ENCODE assay signal across 12 cellular contexts in genomic region chr4:16140520-16141249, GRCh38. TPM values are rescaled to one million over a fixed set of nuclear protein-coding genes. Genes with fewer than 3 reads are reported as not detected.
A peak's percentile ranks its signal among the peaks of the same experiment; 100 is the strongest.
DNase-seq lines count a peak whose midpoint lies in the region; ATAC-seq and TF ChIP-seq lines count a peak whose summit lies in the region.
"Had no signal": no experiment of that assay in that cellular context is flagged by ENCODE, and none has a peak within 500 bp of the region (broad histone marks: within the 10 kb centered on the region; RNA-seq: fewer than 3 reads in every experiment).

No MANE protein-coding gene starts in this region.

- H3K4me3 ChIP-seq in ascending aorta (no peak overlapping the region), kidney epithelial cell (ENCODE audit: low read depth, low read length) (no peak overlapping the region)
- H3K4me3 ChIP-seq: BLaER1 treated with 17β-estradiol and CSF1 and Interleukin-3, amounts not matched to agents 10 nM and 100 nM had no signal

- peaks cover 29% of the 10 kb centered on the region for H3K27me3 Mint-ChIP-seq in HFFc6 (ENCODE audit: insufficient read depth)
- H3K27me3 Mint-ChIP-seq in CD14-positive monocyte (ENCODE audit: low read depth in 3 of 3): peaks cover 0 to 3% (median 0%) of the 10 kb centered on the region in 3 donors

- H3K9me3 ChIP-seq in ascending aorta: peaks cover 5 to 22% of the 10 kb centered on the region in 2 donors

- peaks cover 0 to 9% of the 10 kb centered on the region in 2 donors for H3K4me1 ChIP-seq in ascending aorta
- H3K4me1 ChIP-seq: BLaER1 treated with 17β-estradiol and CSF1 and Interleukin-3, amounts not matched to agents 10 nM and 100 nM had no signal

- H3K27me3 ChIP-seq in ascending aorta (no peaks in the 10 kb centered on the region), kidney epithelial cell (ENCODE audit: control insufficient read depth, insufficient read depth, low read length) (no peaks in the 10 kb centered on the region)
- H3K27me3 ChIP-seq: BLaER1 treated with 17β-estradiol and CSF1 and Interleukin-3, amounts not matched to agents 10 nM and 100 nM had no signal

- H3K36me3 Mint-ChIP-seq in HFFc6 (ENCODE audit: low read depth): peaks cover 5% of the 10 kb centered on the region; the same call in 1 of the 2 replicates
- peaks cover 0 to 3% of the 10 kb centered on the region in 2 donors for H3K36me3 Mint-ChIP-seq in CD14-positive monocyte

- intact Hi-C loops in ascending aorta (cut with DNase I): loop anchor here (2.0 kb wide), 1 partner anchor 22 kb away; no protein-coding TSS in a partner anchor
- intact Hi-C loops in CD14-positive monocyte (cut with micrococcal nuclease): no loop called here

- H3K27ac ChIP-seq in ascending aorta: peak overlapping the region; percentile 44 to 62
- H3K27ac ChIP-seq: BLaER1 treated with 17β-estradiol and CSF1 and Interleukin-3, amounts not matched to agents 10 nM and 100 nM had no signal

- TF ChIP-seq CTCF in HFFc6 (IDR thresholded peaks at IDR 0.05) (no peak), ascending aorta (IDR thresholded peaks at IDR 0.05) (no peak), kidney epithelial cell (IDR thresholded peaks at IDR 0.05; ENCODE audit: insufficient read depth, low read length, poor library complexity, severe bottlenecking) (no peak), CD14-positive monocyte (IDR thresholded peaks at IDR 0.05) (no peak)

- H3K9me3 Mint-ChIP-seq in HFFc6 (peaks cover 17% of the 10 kb centered on the region), CD14-positive monocyte (peaks cover 23 to 39% (median 30%) of the 10 kb centered on the region in 7 donors)

- H3K36me3 ChIP-seq in ascending aorta (no peaks in the 10 kb centered on the region), kidney epithelial cell (ENCODE audit: control insufficient read depth, insufficient read depth, low read length) (no peaks in the 10 kb centered on the region)
- H3K36me3 ChIP-seq: BLaER1 treated with 17β-estradiol and CSF1 and Interleukin-3, amounts not matched to agents 10 nM and 100 nM had no signal

- DNase-seq in 8988T (peak; percentile 38), HFFc6 (peak; percentile 61), ascending aorta (ENCODE audit: low spot score in 2 of 2) (peak in 1 of 2 donors; percentile 83), kidney epithelial cell (ENCODE audit: low read depth) (peak; percentile 99), CD14-positive monocyte (ENCODE audit: low spot score) (no peak)
- no peak for DNase-seq in activated naive CD4-positive, alpha-beta T cell treated with Interleukin-2 at 50 U/mL for 16 hours

- H3K4me3 Mint-ChIP-seq in HFFc6 (no peak overlapping the region), CD14-positive monocyte (no peak overlapping the region)
- H3K4me3 Mint-ChIP-seq: IgD-negative memory B cell; T-helper 1 cell treated with Interleukin-12 subunit alpha and Interleukin-12 subunit beta and Interleukin-4 antibody, amounts not matched to agents 30 μg/mL and 1 μg/mL, for 36 hours had no signal

- ATAC-seq in HG02571 (IDR thresholded peaks at IDR 0.05; ENCODE audit: unreplicated experiment) (no peak), HG02870 (IDR thresholded peaks at IDR 0.05; ENCODE audit: unreplicated experiment) (no peak)
- ATAC-seq: activated naive CD4-positive, alpha-beta T cell treated with anti-CD3 and anti-CD28 coated beads, Interleukin-2, amount 50 U/mL, for 72 hours had no signal

- H3K4me1 Mint-ChIP-seq in HFFc6 (ENCODE audit: low read depth): peaks cover 14% of the 10 kb centered on the region
- H3K4me1 Mint-ChIP-seq in CD14-positive monocyte: no peaks in the 10 kb centered on the region
- H3K4me1 Mint-ChIP-seq: IgD-negative memory B cell had no signal

- no peak overlapping the region for H3K27ac Mint-ChIP-seq in HFFc6
- H3K27ac Mint-ChIP-seq in CD14-positive monocyte: peak overlapping the region in 1 of 7 donors; percentile 60
- H3K27ac Mint-ChIP-seq: activated naive CD4-positive, alpha-beta T cell treated with anti-CD3 and anti-CD28 coated beads, Interleukin-2, amount 50 U/mL, for 72 hours; IgD-negative memory B cell; T-helper 1 cell treated with Interleukin-12 subunit alpha and Interleukin-12 subunit beta and Interleukin-4 antibody, amounts not matched to agents 30 μg/mL and 1 μg/mL, for 36 hours had no signal

RNA-seq across cellular contexts. Expression of gene PROM1, which starts 56.9 kb away (rescaled TPM):
- total RNA-seq in HFFc6 (2021; fragmentation: NEBNext Ultra II Directional; extraction: Animal tissue kit (Norgen Biotek cat#: 25700)): under 1 TPM in 1 of 6 experiments, not detected in 5; 0.28 TPM
- total RNA-seq in ascending aorta (7.2 TPM), kidney epithelial cell (69.0 and 74.8 TPM in 2 replicates)
- not detected for polyA plus RNA-seq in CD14-positive monocyte
- polyA plus RNA-seq: IgD-negative memory B cell had no signal

Comparison
In these comparisons a context has a peak if more than half of its experiments do, and no peak if none do; other contexts are left out.
1. DNase-seq: peak in 8988T (single experiment), HFFc6 (single experiment) and kidney epithelial cell (single experiment); none in activated naive CD4-positive, alpha-beta T cell treated with Interleukin-2 at 50 U/mL for 16 hours (single experiment) and CD14-positive monocyte (single experiment).